In the genomic region with DNA sequence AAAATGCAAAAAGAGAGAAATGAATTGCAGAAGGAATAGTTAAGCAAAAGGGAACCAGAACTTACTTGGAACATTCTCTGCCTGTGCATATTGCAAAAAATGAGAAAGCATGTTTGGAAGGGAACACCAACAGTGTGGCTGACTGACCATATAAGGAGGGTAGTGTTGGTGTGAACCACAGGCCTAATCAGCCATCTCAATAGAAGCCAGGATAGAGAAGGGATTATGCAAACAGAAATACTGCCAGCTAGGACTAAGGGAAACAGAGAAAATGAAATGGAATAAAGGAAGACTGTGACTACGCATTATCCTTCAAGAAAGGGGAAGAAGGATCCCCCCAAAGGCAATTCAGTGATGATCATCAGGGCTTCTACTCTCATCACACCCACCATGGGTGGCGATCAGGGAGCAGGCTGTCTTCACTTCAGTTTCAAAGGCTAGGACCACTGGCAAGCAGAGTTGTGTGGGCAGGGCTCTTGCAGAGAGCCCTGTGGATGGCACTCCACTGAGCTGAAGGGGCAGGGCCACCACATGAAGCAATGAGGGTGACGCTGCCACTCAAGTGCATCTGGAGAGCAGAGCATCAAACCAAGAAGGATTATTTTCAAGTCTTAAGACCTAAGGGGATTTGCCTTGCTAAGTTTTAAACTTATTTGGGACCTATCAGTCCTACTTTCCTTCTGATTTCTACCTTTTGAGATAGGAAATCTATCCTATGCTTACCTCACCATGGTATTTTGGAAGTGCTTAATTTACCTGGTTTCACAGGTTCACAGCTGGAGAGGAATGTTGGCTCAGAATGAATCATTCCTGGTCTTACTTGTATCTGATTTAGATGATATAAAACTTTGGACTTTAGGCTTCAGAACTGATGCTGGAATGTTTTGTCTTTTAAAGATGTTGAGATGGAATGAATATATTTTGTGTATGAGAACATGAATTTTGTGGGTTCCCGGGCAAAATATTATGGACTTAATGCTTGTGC, we compare ENCODE assay signal across 14 cellular contexts.
DNase-seq lines count a peak whose midpoint lies in the region; ATAC-seq and TF ChIP-seq lines count a peak whose summit lies in the region.
"Had no signal": no experiment of that assay in that cellular context is flagged by ENCODE, and none has a peak within 500 bp of the region (broad histone marks: within the 10 kb centered on the region; RNA-seq: fewer than 3 reads in every experiment).

No MANE protein-coding gene starts in this region.

- no peaks in the 10 kb centered on the region for H3K79me2 ChIP-seq in H9 (ENCODE audit: insufficient read depth, low read length)

- H3K4ac ChIP-seq in H9 (ENCODE audit: low read depth, low read length), result no peak overlapping the region

- no peak overlapping the region for H3K14ac ChIP-seq in H9 (ENCODE audit: insufficient read depth, low read length)

- H3K9me3 Mint-ChIP-seq in H9 (no peaks in the 10 kb centered on the region), brain (no peaks in the 10 kb centered on the region), mesothelial cell of epicardium (peaks cover 6% of the 10 kb centered on the region)
- H3K9me3 Mint-ChIP-seq in activated CD4-positive, alpha-beta T cell treated with anti-CD3 and anti-CD28 coated beads, Interleukin-2, amount 10 ng/mL, durations not matched to agents 24 days and 14 days, result no peaks in the 10 kb centered on the region

- H3K4me3 ChIP-seq in spleen, result no peak overlapping the region
- H3K4me3 ChIP-seq: GM12878 had no signal

- H4K20me1 ChIP-seq in H9 (ENCODE audit: control insufficient read depth, insufficient read depth, insufficient read length), result no peaks in the 10 kb centered on the region

- no peak overlapping the region for H2BK120ac ChIP-seq in H9 (ENCODE audit: low read depth, low read length, poor library complexity, severe bottlenecking)

- no peak overlapping the region for H4K91ac ChIP-seq in H9 (ENCODE audit: insufficient read length, low read depth, low read length)

- H2BK20ac ChIP-seq in H9 (ENCODE audit: low read depth, low read length, poor library complexity, severe bottlenecking), result no peak overlapping the region

- no peaks in the 10 kb centered on the region for H3K79me1 ChIP-seq in H9 (ENCODE audit: insufficient read depth, low read depth, low read length, poor library complexity, severe bottlenecking)

- no peak overlapping the region for H2BK5ac ChIP-seq in H9 (ENCODE audit: insufficient read length, low read length)

- no peak for TF ChIP-seq POLR2A in spleen (IDR thresholded peaks at IDR 0.05)

- H3K56ac ChIP-seq in H9 (ENCODE audit: insufficient read length, low read depth, low read length), result no peak overlapping the region

- no peaks in the 10 kb centered on the region for H3K23me2 ChIP-seq in H9 (ENCODE audit: insufficient read length, low read depth, low read length, poor library complexity, severe bottlenecking)

- H3K27me3 Mint-ChIP-seq in H9 (ENCODE audit: low read depth), result no peaks in the 10 kb centered on the region
- no peaks in the 10 kb centered on the region for H3K27me3 Mint-ChIP-seq in brain
- no peaks in the 10 kb centered on the region for H3K27me3 Mint-ChIP-seq in mesothelial cell of epicardium (ENCODE audit: low read depth)
- no peaks in the 10 kb centered on the region for H3K27me3 Mint-ChIP-seq in activated CD4-positive, alpha-beta T cell treated with anti-CD3 and anti-CD28 coated beads, Interleukin-2, amount 10 ng/mL, durations not matched to agents 24 days and 14 days
- H3K27me3 Mint-ChIP-seq: B cell had no signal

- H3K4me1 ChIP-seq in H9 (ENCODE audit: insufficient read depth, low read length), result peaks cover 2% of the 10 kb centered on the region; the same call in 1 of the 2 replicates
- H3K4me1 ChIP-seq in spleen, result peaks cover 0 to 38% (median 2%) of the 10 kb centered on the region in 6 donors

- H3K9me3 ChIP-seq in H9 (ENCODE audit: control insufficient read depth, low read depth, low read length), result no peaks in the 10 kb centered on the region
- H3K9me3 ChIP-seq in spleen, result no peaks in the 10 kb centered on the region

- peak; percentile 81 to 93 for ATAC-seq in left cardiac atrium
- ATAC-seq: GM12878 had no signal

- H3K4me3 Mint-ChIP-seq in H9, result peak overlapping the region in 1 of 2 experiments; percentile 3; a peak in 1 of 5 replicates
- H3K4me3 Mint-ChIP-seq in brain, result no peak overlapping the region
- H3K4me3 Mint-ChIP-seq in mesothelial cell of epicardium, result no peak overlapping the region
- H3K4me3 Mint-ChIP-seq in activated CD4-positive, alpha-beta T cell treated with anti-CD3 and anti-CD28 coated beads, Interleukin-2, amount 10 ng/mL, durations not matched to agents 24 days and 14 days, result no peak overlapping the region
- H3K4me3 Mint-ChIP-seq: B cell had no signal

- peaks cover 0 to 11% (median 0%) of the 10 kb centered on the region in 6 donors for H3K36me3 ChIP-seq in spleen

- peak overlapping the region in 2 of 3 experiments; percentile 62 to 85; a peak in 4 of 7 replicates for H3K27ac Mint-ChIP-seq in H9
- H3K27ac Mint-ChIP-seq in brain, result peak overlapping the region in 3 of 5 experiments; percentile 4 to 43 (median 15)
- no peak overlapping the region for H3K27ac Mint-ChIP-seq in mesothelial cell of epicardium
- no peak overlapping the region for H3K27ac Mint-ChIP-seq in activated CD4-positive, alpha-beta T cell treated with anti-CD3 and anti-CD28 coated beads, Interleukin-2, amount 10 ng/mL, durations not matched to agents 24 days and 14 days
- H3K27ac Mint-ChIP-seq: B cell had no signal

- H2BK15ac ChIP-seq in H9 (ENCODE audit: low read depth, low read length), result no peak overlapping the region

- H2AFZ ChIP-seq in H9 (ENCODE audit: low read length), result no peak overlapping the region

- TF ChIP-seq CTCF in H9 (conservative IDR thresholded peaks at IDR 0.05) (no peak), brain (conservative IDR thresholded peaks at IDR 0.05) (no peak), spleen (IDR thresholded peaks at IDR 0.05 in 8 of 11, conservative IDR thresholded peaks at IDR 0.05 in 3 of 11) (no peak), mesothelial cell of epicardium (IDR thresholded peaks at IDR 0.05; ENCODE audit: unreplicated experiment) (no peak)

- WGBS in H9 (ENCODE audit: extremely low coverage, insufficient read length, low lambda C conversion rate), result no CpG with 5 or more reads among the region's 4 CpGs
- 83 to 98% (median 86%) methylated on average over 4 of the region's 4 CpGs for WGBS in spleen, 5 donors

- no peak overlapping the region for H3T11ph ChIP-seq in H9 (ENCODE audit: low read length)

- H4K8ac ChIP-seq in H9 (replicated peaks; ENCODE audit: insufficient read length, low read depth, low read length), result no peak overlapping the region

- H3K4me2 ChIP-seq in H9 (ENCODE audit: insufficient read depth, insufficient read length, low read length), result no peak overlapping the region

- DNase-seq in H9 (no peak), left cardiac atrium (no peak), spleen (no peak), GOT3 (lab: John Stamatoyannopoulos, UW) (no peak), mesothelial cell of epicardium (ENCODE audit: low spot score in 2 of 2, unreplicated experiment in 2 of 2) (no peak)
- DNase-seq in stimulated activated CD4-positive, alpha-beta T cell treated with anti-CD3 and anti-CD28 coated beads, Interleukin-1b, Interleukin-23, amount 100 ng/mL, for 48 hours, result no peak
- DNase-seq in activated CD4-positive, alpha-beta T cell treated with anti-CD3 and anti-CD28 coated beads, Interleukin-2, amount 10 ng/mL, durations not matched to agents 24 days and 14 days, result no peak
- DNase-seq: DND-41, hippocampal formation, NCI-H1694 treated with DMSO at 0.1 percent for 48 hours, T-helper 9 cell had no signal

- H3K27ac ChIP-seq in H9 (ENCODE audit: insufficient read length, low read depth, low read length) (no peak overlapping the region), spleen (peak overlapping the region in 5 of 8 donors; percentile 23 to 72 (median 60))

- H4K5ac ChIP-seq in H9 (ENCODE audit: insufficient read length, low read depth, low read length), result no peak overlapping the region

- intact Hi-C loops in left cardiac atrium (cut with DNase I) (no loop called here), spleen (cut with DNase I; ENCODE audit: low total_unique reads) (no loop called here)
- intact Hi-C loops in activated CD4-positive, alpha-beta T cell treated with anti-CD3 and anti-CD28 coated beads, Interleukin-2, amount 10 ng/mL, durations not matched to agents 24 days and 14 days (cut with micrococcal nuclease), result no loop called here

- H3K36me3 Mint-ChIP-seq in H9 (ENCODE audit: insufficient read depth in 1 of 3, low read depth in 3 of 3) (no peaks in the 10 kb centered on the region; a peak in 2 of 7 replicates), brain (peaks cover 47% of the 10 kb centered on the region), mesothelial cell of epicardium (peaks cover 7% of the 10 kb centered on the region)
- peaks cover 8% of the 10 kb centered on the region for H3K36me3 Mint-ChIP-seq in activated CD4-positive, alpha-beta T cell treated with anti-CD3 and anti-CD28 coated beads, Interleukin-2, amount 10 ng/mL, durations not matched to agents 24 days and 14 days (ENCODE audit: low read depth)

- no peak overlapping the region for H3K23ac ChIP-seq in H9 (ENCODE audit: insufficient read length, low read depth, low read length)

- H3K27me3 ChIP-seq in H9 (ENCODE audit: insufficient read depth, low read length) (no peaks in the 10 kb centered on the region), spleen (replicated peaks in 1 of 7) (no peaks in the 10 kb centered on the region)

- H3K18ac ChIP-seq in H9 (ENCODE audit: insufficient read length, low read depth, low read length), result no peak overlapping the region

- no peak overlapping the region for H2AK5ac ChIP-seq in H9 (ENCODE audit: insufficient read length, low read length)

- no peak overlapping the region for H2BK12ac ChIP-seq in H9 (ENCODE audit: insufficient read length, low read depth, low read length)

- H3K4me1 Mint-ChIP-seq in H9 (peaks cover 39 to 41% of the 10 kb centered on the region in 2 experiments), brain (peaks cover 15% of the 10 kb centered on the region), mesothelial cell of epicardium (peaks cover 12% of the 10 kb centered on the region)
- peaks cover 5% of the 10 kb centered on the region for H3K4me1 Mint-ChIP-seq in activated CD4-positive, alpha-beta T cell treated with anti-CD3 and anti-CD28 coated beads, Interleukin-2, amount 10 ng/mL, durations not matched to agents 24 days and 14 days

- no peak overlapping the region for H3K9ac ChIP-seq in H9 (ENCODE audit: extremely low read depth, insufficient read length, low read length)

Comparison
In these comparisons a context has a peak if more than half of its experiments do, and no peak if none do; other contexts are left out.
1. H3K27ac Mint-ChIP-seq: peak in H9 (2 of 3) and brain (3 of 5); none in mesothelial cell of epicardium (single experiment) and activated CD4-positive, alpha-beta T cell treated with anti-CD3 and anti-CD28 coated beads, Interleukin-2, amount 10 ng/mL, durations not matched to agents 24 days and 14 days (single experiment).